In the genomic region with DNA sequence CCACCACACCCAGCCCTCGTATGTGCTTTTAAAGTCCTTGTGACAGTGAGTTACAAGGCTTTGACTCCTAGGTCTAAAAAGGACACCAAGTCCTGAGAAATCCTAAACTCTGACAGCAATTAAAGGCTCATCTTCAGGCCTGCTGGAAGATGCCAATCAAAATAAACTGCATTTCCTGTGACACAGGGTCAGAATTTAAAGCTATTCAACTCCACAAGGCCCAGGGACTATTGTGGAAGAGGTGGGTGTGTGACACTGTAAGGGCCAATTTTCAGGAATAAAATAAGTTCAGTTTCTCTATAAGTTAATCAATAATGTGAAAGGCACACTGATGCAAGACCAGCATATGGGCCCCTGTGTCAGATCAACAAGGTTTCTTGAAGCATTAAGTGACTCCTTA, we compare ENCODE assay signal across 1 cellular context.
TF ChIP-seq lines count a peak whose summit lies in the region.

No MANE protein-coding gene starts in this region.

TF ChIP-seq in HepG2, 621 proteins besides CTCF, POLR2A, EP300 and RAD21 (continued from another document and continues in another):
- TF ChIP-seq, protein P1, sequence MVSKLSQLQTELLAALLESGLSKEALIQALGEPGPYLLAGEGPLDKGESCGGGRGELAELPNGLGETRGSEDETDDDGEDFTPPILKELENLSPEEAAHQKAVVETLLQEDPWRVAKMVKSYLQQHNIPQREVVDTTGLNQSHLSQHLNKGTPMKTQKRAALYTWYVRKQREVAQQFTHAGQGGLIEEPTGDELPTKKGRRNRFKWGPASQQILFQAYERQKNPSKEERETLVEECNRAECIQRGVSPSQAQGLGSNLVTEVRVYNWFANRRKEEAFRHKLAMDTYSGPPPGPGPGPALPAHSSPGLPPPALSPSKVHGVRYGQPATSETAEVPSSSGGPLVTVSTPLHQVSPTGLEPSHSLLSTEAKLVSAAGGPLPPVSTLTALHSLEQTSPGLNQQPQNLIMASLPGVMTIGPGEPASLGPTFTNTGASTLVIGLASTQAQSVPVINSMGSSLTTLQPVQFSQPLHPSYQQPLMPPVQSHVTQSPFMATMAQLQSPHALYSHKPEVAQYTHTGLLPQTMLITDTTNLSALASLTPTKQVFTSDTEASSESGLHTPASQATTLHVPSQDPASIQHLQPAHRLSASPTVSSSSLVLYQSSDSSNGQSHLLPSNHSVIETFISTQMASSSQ (IDR thresholded peaks at IDR 0.05; ENCODE audit: low read depth), result no peak
- TF ChIP-seq, protein P1 (CRISPR knock-in tag; IDR thresholded peaks at IDR 0.05; ENCODE audit: borderline replicate concordance), result no peak
- TF ChIP-seq ARNT (IDR thresholded peaks at IDR 0.05), result no peak
- no peak for TF ChIP-seq ZNF296 (CRISPR knock-in tag; conservative IDR thresholded peaks at IDR 0.05)
- TF ChIP-seq ZFP41 (CRISPR knock-in tag; IDR thresholded peaks at IDR 0.05; ENCODE audit: borderline replicate concordance), result no peak
- TF ChIP-seq ZSCAN29 (CRISPR knock-in tag; conservative IDR thresholded peaks at IDR 0.05), result no peak
- TF ChIP-seq, protein P2, sequence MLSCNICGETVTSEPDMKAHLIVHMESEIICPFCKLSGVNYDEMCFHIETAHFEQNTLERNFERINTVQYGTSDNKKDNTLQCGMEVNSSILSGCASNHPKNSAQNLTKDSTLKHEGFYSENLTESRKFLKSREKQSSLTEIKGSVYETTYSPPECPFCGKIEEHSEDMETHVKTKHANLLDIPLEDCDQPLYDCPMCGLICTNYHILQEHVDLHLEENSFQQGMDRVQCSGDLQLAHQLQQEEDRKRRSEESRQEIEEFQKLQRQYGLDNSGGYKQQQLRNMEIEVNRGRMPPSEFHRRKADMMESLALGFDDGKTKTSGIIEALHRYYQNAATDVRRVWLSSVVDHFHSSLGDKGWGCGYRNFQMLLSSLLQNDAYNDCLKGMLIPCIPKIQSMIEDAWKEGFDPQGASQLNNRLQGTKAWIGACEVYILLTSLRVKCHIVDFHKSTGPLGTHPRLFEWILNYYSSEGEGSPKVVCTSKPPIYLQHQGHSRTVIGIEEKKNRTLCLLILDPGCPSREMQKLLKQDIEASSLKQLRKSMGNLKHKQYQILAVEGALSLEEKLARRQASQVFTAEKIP (CRISPR knock-in tag; IDR thresholded peaks at IDR 0.05; ENCODE audit: borderline replicate concordance), result 0 out of 2 replicates have a peak, but pooled peaks have one; percentile 76
- no peak for TF ChIP-seq ZNF282 (IDR thresholded peaks at IDR 0.05; ENCODE audit: partially characterized antibody)
- TF ChIP-seq ZNF782 (CRISPR knock-in tag; IDR thresholded peaks at IDR 0.05; ENCODE audit: borderline replicate concordance), result no peak
- TF ChIP-seq FOXA1 (IDR thresholded peaks at IDR 0.05), result no peak
- TF ChIP-seq FOXA1 (CRISPR knock-in tag; IDR thresholded peaks at IDR 0.05), result no peak
- TF ChIP-seq NR2F6 (IDR thresholded peaks at IDR 0.05), result no peak
- TF ChIP-seq NR2F6 (CRISPR knock-in tag; IDR thresholded peaks at IDR 0.05), result no peak
- TF ChIP-seq CEBPG (CRISPR knock-in tag; IDR thresholded peaks at IDR 0.05), result no peak
- TF ChIP-seq ZFP37 (CRISPR knock-in tag; IDR thresholded peaks at IDR 0.05; ENCODE audit: borderline replicate concordance), result no peak
- no peak for TF ChIP-seq MTF2 (CRISPR knock-in tag; IDR thresholded peaks at IDR 0.05; ENCODE audit: borderline replicate concordance)
- TF ChIP-seq PCBP1 (IDR thresholded peaks at IDR 0.05; ENCODE audit: borderline replicate concordance, low read depth, low read length), result no peak
- TF ChIP-seq TEAD3 (CRISPR knock-in tag; optimal IDR thresholded peaks at IDR 0.05; ENCODE audit: borderline replicate concordance), result no peak
- TF ChIP-seq NFYB (CRISPR knock-in tag; IDR thresholded peaks at IDR 0.05), result no peak
- TF ChIP-seq, protein P3, sequence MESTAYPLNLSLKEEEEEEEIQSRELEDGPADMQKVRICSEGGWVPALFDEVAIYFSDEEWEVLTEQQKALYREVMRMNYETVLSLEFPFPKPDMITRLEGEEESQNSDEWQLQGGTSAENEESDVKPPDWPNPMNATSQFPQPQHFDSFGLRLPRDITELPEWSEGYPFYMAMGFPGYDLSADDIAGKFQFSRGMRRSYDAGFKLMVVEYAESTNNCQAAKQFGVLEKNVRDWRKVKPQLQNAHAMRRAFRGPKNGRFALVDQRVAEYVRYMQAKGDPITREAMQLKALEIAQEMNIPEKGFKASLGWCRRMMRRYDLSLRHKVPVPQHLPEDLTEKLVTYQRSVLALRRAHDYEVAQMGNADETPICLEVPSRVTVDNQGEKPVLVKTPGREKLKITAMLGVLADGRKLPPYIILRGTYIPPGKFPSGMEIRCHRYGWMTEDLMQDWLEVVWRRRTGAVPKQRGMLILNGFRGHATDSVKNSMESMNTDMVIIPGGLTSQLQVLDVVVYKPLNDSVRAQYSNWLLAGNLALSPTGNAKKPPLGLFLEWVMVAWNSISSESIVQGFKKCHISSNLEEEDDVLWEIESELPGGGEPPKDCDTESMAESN (CRISPR knock-in tag; conservative IDR thresholded peaks at IDR 0.05), result 0 out of 2 replicates have a peak, but pooled peaks have one; percentile 23
- TF ChIP-seq SIN3B (IDR thresholded peaks at IDR 0.05; ENCODE audit: low read length), result no peak
- no peak for TF ChIP-seq ATF1 (CRISPR knock-in tag; IDR thresholded peaks at IDR 0.05)
- no peak for TF ChIP-seq SMARCC2 (IDR thresholded peaks at IDR 0.05)
- TF ChIP-seq, protein P4, sequence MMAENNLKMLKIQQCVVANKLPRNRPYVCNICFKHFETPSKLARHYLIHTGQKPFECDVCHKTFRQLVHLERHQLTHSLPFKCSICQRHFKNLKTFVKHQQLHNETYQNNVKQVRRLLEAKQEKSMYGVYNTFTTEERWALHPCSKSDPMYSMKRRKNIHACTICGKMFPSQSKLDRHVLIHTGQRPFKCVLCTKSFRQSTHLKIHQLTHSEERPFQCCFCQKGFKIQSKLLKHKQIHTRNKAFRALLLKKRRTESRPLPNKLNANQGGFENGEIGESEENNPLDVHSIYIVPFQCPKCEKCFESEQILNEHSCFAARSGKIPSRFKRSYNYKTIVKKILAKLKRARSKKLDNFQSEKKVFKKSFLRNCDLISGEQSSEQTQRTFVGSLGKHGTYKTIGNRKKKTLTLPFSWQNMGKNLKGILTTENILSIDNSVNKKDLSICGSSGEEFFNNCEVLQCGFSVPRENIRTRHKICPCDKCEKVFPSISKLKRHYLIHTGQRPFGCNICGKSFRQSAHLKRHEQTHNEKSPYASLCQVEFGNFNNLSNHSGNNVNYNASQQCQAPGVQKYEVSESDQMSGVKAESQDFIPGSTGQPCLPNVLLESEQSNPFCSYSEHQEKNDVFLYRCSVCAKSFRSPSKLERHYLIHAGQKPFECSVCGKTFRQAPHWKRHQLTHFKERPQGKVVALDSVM (CRISPR knock-in tag; IDR thresholded peaks at IDR 0.05), result no peak
- TF ChIP-seq MEIS2 (CRISPR knock-in tag; IDR thresholded peaks at IDR 0.05), result no peak
- no peak for TF ChIP-seq FOXJ3 (CRISPR knock-in tag; IDR thresholded peaks at IDR 0.05; ENCODE audit: borderline replicate concordance)
- TF ChIP-seq ZSCAN20 (CRISPR knock-in tag; IDR thresholded peaks at IDR 0.05; ENCODE audit: borderline replicate concordance), result no peak
- no peak; the same call in 1 of the 2 replicates for TF ChIP-seq WIZ (CRISPR knock-in tag; IDR thresholded peaks at IDR 0.05)
- TF ChIP-seq CREM (IDR thresholded peaks at IDR 0.05), result no peak
- TF ChIP-seq CREM (CRISPR knock-in tag; IDR thresholded peaks at IDR 0.05), result 0 out of 2 replicates have a peak, but pooled peaks have one; percentile 5
- TF ChIP-seq, protein P5, sequence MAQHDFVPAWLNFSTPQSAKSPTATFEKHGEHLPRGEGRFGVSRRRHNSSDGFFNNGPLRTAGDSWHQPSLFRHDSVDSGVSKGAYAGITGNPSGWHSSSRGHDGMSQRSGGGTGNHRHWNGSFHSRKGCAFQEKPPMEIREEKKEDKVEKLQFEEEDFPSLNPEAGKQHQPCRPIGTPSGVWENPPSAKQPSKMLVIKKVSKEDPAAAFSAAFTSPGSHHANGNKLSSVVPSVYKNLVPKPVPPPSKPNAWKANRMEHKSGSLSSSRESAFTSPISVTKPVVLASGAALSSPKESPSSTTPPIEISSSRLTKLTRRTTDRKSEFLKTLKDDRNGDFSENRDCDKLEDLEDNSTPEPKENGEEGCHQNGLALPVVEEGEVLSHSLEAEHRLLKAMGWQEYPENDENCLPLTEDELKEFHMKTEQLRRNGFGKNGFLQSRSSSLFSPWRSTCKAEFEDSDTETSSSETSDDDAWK (CRISPR knock-in tag; IDR thresholded peaks at IDR 0.05), result 0 out of 2 replicates have a peak, but pooled peaks have one; percentile 72
- no peak for TF ChIP-seq FOXK1 (CRISPR knock-in tag; IDR thresholded peaks at IDR 0.05; ENCODE audit: borderline replicate concordance, low read depth)
- TF ChIP-seq, protein P6, sequence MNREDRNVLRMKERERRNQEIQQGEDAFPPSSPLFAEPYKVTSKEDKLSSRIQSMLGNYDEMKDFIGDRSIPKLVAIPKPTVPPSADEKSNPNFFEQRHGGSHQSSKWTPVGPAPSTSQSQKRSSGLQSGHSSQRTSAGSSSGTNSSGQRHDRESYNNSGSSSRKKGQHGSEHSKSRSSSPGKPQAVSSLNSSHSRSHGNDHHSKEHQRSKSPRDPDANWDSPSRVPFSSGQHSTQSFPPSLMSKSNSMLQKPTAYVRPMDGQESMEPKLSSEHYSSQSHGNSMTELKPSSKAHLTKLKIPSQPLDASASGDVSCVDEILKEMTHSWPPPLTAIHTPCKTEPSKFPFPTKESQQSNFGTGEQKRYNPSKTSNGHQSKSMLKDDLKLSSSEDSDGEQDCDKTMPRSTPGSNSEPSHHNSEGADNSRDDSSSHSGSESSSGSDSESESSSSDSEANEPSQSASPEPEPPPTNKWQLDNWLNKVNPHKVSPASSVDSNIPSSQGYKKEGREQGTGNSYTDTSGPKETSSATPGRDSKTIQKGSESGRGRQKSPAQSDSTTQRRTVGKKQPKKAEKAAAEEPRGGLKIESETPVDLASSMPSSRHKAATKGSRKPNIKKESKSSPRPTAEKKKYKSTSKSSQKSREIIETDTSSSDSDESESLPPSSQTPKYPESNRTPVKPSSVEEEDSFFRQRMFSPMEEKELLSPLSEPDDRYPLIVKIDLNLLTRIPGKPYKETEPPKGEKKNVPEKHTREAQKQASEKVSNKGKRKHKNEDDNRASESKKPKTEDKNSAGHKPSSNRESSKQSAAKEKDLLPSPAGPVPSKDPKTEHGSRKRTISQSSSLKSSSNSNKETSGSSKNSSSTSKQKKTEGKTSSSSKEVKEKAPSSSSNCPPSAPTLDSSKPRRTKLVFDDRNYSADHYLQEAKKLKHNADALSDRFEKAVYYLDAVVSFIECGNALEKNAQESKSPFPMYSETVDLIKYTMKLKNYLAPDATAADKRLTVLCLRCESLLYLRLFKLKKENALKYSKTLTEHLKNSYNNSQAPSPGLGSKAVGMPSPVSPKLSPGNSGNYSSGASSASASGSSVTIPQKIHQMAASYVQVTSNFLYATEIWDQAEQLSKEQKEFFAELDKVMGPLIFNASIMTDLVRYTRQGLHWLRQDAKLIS (CRISPR knock-in tag; IDR thresholded peaks at IDR 0.05), result no peak
- TF ChIP-seq, protein P7, sequence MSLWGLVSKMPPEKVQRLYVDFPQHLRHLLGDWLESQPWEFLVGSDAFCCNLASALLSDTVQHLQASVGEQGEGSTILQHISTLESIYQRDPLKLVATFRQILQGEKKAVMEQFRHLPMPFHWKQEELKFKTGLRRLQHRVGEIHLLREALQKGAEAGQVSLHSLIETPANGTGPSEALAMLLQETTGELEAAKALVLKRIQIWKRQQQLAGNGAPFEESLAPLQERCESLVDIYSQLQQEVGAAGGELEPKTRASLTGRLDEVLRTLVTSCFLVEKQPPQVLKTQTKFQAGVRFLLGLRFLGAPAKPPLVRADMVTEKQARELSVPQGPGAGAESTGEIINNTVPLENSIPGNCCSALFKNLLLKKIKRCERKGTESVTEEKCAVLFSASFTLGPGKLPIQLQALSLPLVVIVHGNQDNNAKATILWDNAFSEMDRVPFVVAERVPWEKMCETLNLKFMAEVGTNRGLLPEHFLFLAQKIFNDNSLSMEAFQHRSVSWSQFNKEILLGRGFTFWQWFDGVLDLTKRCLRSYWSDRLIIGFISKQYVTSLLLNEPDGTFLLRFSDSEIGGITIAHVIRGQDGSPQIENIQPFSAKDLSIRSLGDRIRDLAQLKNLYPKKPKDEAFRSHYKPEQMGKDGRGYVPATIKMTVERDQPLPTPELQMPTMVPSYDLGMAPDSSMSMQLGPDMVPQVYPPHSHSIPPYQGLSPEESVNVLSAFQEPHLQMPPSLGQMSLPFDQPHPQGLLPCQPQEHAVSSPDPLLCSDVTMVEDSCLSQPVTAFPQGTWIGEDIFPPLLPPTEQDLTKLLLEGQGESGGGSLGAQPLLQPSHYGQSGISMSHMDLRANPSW (CRISPR knock-in tag; IDR thresholded peaks at IDR 0.05; ENCODE audit: borderline replicate concordance), result 0 out of 2 replicates have a peak, but pooled peaks have one; percentile 48
- 0 out of 2 replicates have a peak, but pooled peaks have one; percentile 36 for TF ChIP-seq ZNF558 (CRISPR knock-in tag; IDR thresholded peaks at IDR 0.05; ENCODE audit: borderline replicate concordance)
- no peak for TF ChIP-seq GATAD1 (CRISPR knock-in tag; IDR thresholded peaks at IDR 0.05)
- TF ChIP-seq, protein P8, sequence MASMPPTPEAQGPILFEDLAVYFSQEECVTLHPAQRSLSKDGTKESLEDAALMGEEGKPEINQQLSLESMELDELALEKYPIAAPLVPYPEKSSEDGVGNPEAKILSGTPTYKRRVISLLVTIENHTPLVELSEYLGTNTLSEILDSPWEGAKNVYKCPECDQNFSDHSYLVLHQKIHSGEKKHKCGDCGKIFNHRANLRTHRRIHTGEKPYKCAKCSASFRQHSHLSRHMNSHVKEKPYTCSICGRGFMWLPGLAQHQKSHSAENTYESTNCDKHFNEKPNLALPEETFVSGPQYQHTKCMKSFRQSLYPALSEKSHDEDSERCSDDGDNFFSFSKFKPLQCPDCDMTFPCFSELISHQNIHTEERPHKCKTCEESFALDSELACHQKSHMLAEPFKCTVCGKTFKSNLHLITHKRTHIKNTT (CRISPR knock-in tag; IDR thresholded peaks at IDR 0.05), result no peak
- TF ChIP-seq ZNF207 (IDR thresholded peaks at IDR 0.05; ENCODE audit: borderline replicate concordance), result no peak
- no peak for TF ChIP-seq PAX8 (CRISPR knock-in tag; IDR thresholded peaks at IDR 0.05; ENCODE audit: borderline replicate concordance)
- TF ChIP-seq ZNF260 (CRISPR knock-in tag; IDR thresholded peaks at IDR 0.05; ENCODE audit: borderline replicate concordance, low read depth), result no peak
- no peak for TF ChIP-seq AHR (CRISPR knock-in tag; IDR thresholded peaks at IDR 0.05)
- TF ChIP-seq ZNF746 (CRISPR knock-in tag; IDR thresholded peaks at IDR 0.05), result no peak
